In genomic region chr3:32551087-32551486, GRCh38 we compare ENCODE assay signal across 19 cellular contexts. TPM values are rescaled to one million over a fixed set of nuclear protein-coding genes. Genes with fewer than 3 reads are reported as not detected.
DNase-seq lines count a peak whose midpoint lies in the region; ATAC-seq and TF ChIP-seq lines count a peak whose summit lies in the region.
"Had no signal": no experiment of that assay in that cellular context is flagged by ENCODE, and none has a peak within 500 bp of the region (broad histone marks: within the 10 kb centered on the region; RNA-seq: fewer than 3 reads in every experiment).

No MANE protein-coding gene starts in this region.

- H3K9me3 ChIP-seq in DOHH2 (ENCODE audit: control insufficient read depth, insufficient read depth, low read length) (no peaks in the 10 kb centered on the region), HEK293 (ENCODE audit: control insufficient read depth, insufficient read depth, low read depth, low read length) (no peaks in the 10 kb centered on the region), osteoblast (ENCODE audit: low read depth, low read length) (no peaks in the 10 kb centered on the region)
- H3K9me3 ChIP-seq: heart left ventricle had no signal

- H3K4me2 ChIP-seq in DOHH2 (ENCODE audit: low read length) (peak overlapping the region; percentile 43), osteoblast (ENCODE audit: insufficient read depth, low read length) (no peak overlapping the region)
- H3K4me2 ChIP-seq: smooth muscle cell had no signal

- H3K36me3 ChIP-seq in DOHH2 (ENCODE audit: control insufficient read depth, low read length), result peaks cover 5% of the 10 kb centered on the region; the same call in 1 of the 2 replicates
- H3K36me3 ChIP-seq in HEK293 (ENCODE audit: control insufficient read depth in 2 of 2, insufficient read depth in 1 of 2, low read length in 2 of 2), result no peaks in the 10 kb centered on the region
- H3K36me3 ChIP-seq in osteoblast (ENCODE audit: insufficient read depth, low read length), result no peaks in the 10 kb centered on the region
- H3K36me3 ChIP-seq: heart left ventricle, WERI-Rb-1 had no signal

- no peaks in the 10 kb centered on the region for H3K9me2 ChIP-seq in DOHH2 (replicated peaks; ENCODE audit: control insufficient read depth, low read length)

- no peaks in the 10 kb centered on the region for H3K27me3 Mint-ChIP-seq in WTC11 (ENCODE audit: low read depth)
- H3K27me3 Mint-ChIP-seq in naive thymus-derived CD8-positive, alpha-beta T cell, result no peaks in the 10 kb centered on the region
- H3K27me3 Mint-ChIP-seq: CD4-positive, alpha-beta T cell had no signal

- no peaks in the 10 kb centered on the region for H3K27me3 ChIP-seq in DOHH2 (ENCODE audit: control insufficient read depth, low read length)
- H3K27me3 ChIP-seq in osteoblast (ENCODE audit: insufficient read depth, low read length), result no peaks in the 10 kb centered on the region
- H3K27me3 ChIP-seq: heart left ventricle had no signal

- H3K27ac ChIP-seq in DOHH2 (ENCODE audit: low read depth, low read length), result no peak overlapping the region
- H3K27ac ChIP-seq in HEK293 (ENCODE audit: extremely low read depth, low read depth, low read length), result no peak overlapping the region
- H3K27ac ChIP-seq in osteoblast (ENCODE audit: low read depth, low read length), result no peak overlapping the region
- H3K27ac ChIP-seq: WERI-Rb-1 had no signal

- peaks cover 95% of the 10 kb centered on the region for H3K79me2 ChIP-seq in DOHH2 (ENCODE audit: control insufficient read depth, low read length)
- peaks cover 89% of the 10 kb centered on the region for H3K79me2 ChIP-seq in osteoblast (ENCODE audit: insufficient read depth, low read length)

- intact Hi-C loops in left colon (cut with DNase I, micrococcal nuclease), result no loop called here

- no peak overlapping the region for H3K4me3 Mint-ChIP-seq in WTC11
- no peak overlapping the region for H3K4me3 Mint-ChIP-seq in naive thymus-derived CD8-positive, alpha-beta T cell
- H3K4me3 Mint-ChIP-seq: CD4-positive, alpha-beta T cell had no signal

- no peak overlapping the region for H3K4me3 ChIP-seq in DOHH2 (ENCODE audit: low read length)
- no peak overlapping the region for H3K4me3 ChIP-seq in HEK293 (ENCODE audit: low read depth, low read length)
- no peak overlapping the region for H3K4me3 ChIP-seq in osteoblast (ENCODE audit: insufficient read depth, low read length)
- H3K4me3 ChIP-seq: heart left ventricle, smooth muscle cell had no signal

- ATAC-seq in WTC11, result no peak
- ATAC-seq in naive thymus-derived CD8-positive, alpha-beta T cell, result no peak
- ATAC-seq in left colon, result no peak
- ATAC-seq in GM18498 (IDR thresholded peaks at IDR 0.05; ENCODE audit: unreplicated experiment), result no peak
- ATAC-seq in HG03442 (IDR thresholded peaks at IDR 0.05; ENCODE audit: unreplicated experiment), result no peak
- ATAC-seq: heart left ventricle, Panc1 had no signal

- peaks cover 20% of the 10 kb centered on the region for H3K4me1 ChIP-seq in DOHH2 (ENCODE audit: control insufficient read depth, low read length)
- H3K4me1 ChIP-seq in HEK293 (ENCODE audit: control insufficient read depth, insufficient read depth, low read length), result no peaks in the 10 kb centered on the region
- H3K4me1 ChIP-seq in osteoblast (ENCODE audit: insufficient read depth, low read length), result no peaks in the 10 kb centered on the region

- DNase-seq in WTC11 (ENCODE audit: low spot score) (no peak), left colon (no peak), osteoblast (ENCODE audit: insufficient read length, low spot score, missing footprints) (no peak)
- no peak for DNase-seq in naive thymus-derived CD8-positive, alpha-beta T cell
- DNase-seq: CD4-positive, alpha-beta T cell; erythroblast; heart left ventricle; NCI-H1694 treated with DMSO at 0.1 percent for 48 hours; NCI-H524; stimulated activated naive CD4-positive, alpha-beta T cell treated with Interleukin-2 at 50 U/mL for 16 hours; SW 1271; trophoblast cell; WERI-Rb-1 had no signal

- H2AFZ ChIP-seq in osteoblast (ENCODE audit: low read length), result no peak overlapping the region

- H3K27ac Mint-ChIP-seq in WTC11, result peak overlapping the region; percentile 0; the same call in 1 of the 2 replicates
- peak overlapping the region in 8 of 10 donors; percentile 0 to 66 (median 10) for H3K27ac Mint-ChIP-seq in naive thymus-derived CD8-positive, alpha-beta T cell
- H3K27ac Mint-ChIP-seq: CD4-positive, alpha-beta T cell had no signal

- TF ChIP-seq CTCF in DOHH2 (IDR thresholded peaks at IDR 0.05; ENCODE audit: low read depth, low read length, poor library complexity, severe bottlenecking) (no peak), HEK293 (tag by site-specific recombination; IDR thresholded peaks at IDR 0.05) (no peak), WTC11 (IDR thresholded peaks at IDR 0.05) (no peak), osteoblast (IDR thresholded peaks at IDR 0.05; ENCODE audit: extremely low read depth, low read depth, low read length) (no peak)

- H3K9me3 Mint-ChIP-seq in WTC11, result no peaks in the 10 kb centered on the region
- H3K9me3 Mint-ChIP-seq in naive thymus-derived CD8-positive, alpha-beta T cell, result no peaks in the 10 kb centered on the region
- H3K9me3 Mint-ChIP-seq: CD4-positive, alpha-beta T cell had no signal

- H3K36me3 Mint-ChIP-seq in WTC11, result no peaks in the 10 kb centered on the region
- H3K36me3 Mint-ChIP-seq in naive thymus-derived CD8-positive, alpha-beta T cell, result peaks cover 0 to 5% (median 4%) of the 10 kb centered on the region in 3 donors

- CTCF ChIA-PET in HEK293 (lab: Yijun Ruan, JAX) (interaction anchor here (0.7 kb wide), 2 partner anchors 329 to 343 kb away, joined by 3 read pairs; no protein-coding TSS in a partner anchor), WTC11 (lab: Charles Lee) (no interaction called here)

- H3K4me1 Mint-ChIP-seq in WTC11, result peaks cover 22% of the 10 kb centered on the region
- peaks cover 27 to 58% (median 46%) of the 10 kb centered on the region in 4 donors for H3K4me1 Mint-ChIP-seq in naive thymus-derived CD8-positive, alpha-beta T cell

- H4K20me1 ChIP-seq in DOHH2 (ENCODE audit: control insufficient read depth, insufficient read depth, low read depth, low read length) (peaks cover 36% of the 10 kb centered on the region), osteoblast (ENCODE audit: insufficient read depth, low read length) (peaks cover 34% of the 10 kb centered on the region)

- peaks cover 6% of the 10 kb centered on the region for H3F3A ChIP-seq in DOHH2 (ENCODE audit: control insufficient read depth, insufficient read depth)

- POLR2A ChIA-PET in HEK293 (lab: Yijun Ruan, JAX) (no interaction called here), WTC11 (lab: Charles Lee) (no interaction called here)
- POLR2A ChIA-PET in naive thymus-derived CD8-positive, alpha-beta T cell (lab: Charles Lee), result no interaction called here

TF ChIP-seq in HEK293, 187 proteins besides CTCF, POLR2A, EP300 and RAD21:
- TF ChIP-seq BCL6B (tag by site-specific recombination; IDR thresholded peaks at IDR 0.05) (0 out of 2 replicates have a peak, but pooled peaks have one; percentile 9), SP3 (tag by site-specific recombination; IDR thresholded peaks at IDR 0.05) (no peak), YY1 (tag by site-specific recombination; IDR thresholded peaks at IDR 0.05) (no peak)

TF ChIP-seq in WTC11, 78 proteins besides CTCF, POLR2A, EP300 and RAD21 (continues in another document):
- TF ChIP-seq PREB (CRISPR knock-in tag; IDR thresholded peaks at IDR 0.05; ENCODE audit: borderline replicate concordance) (no peak), SP1 (CRISPR knock-in tag; conservative IDR thresholded peaks at IDR 0.05) (no peak)

RNA-seq across cellular contexts. Expression of gene DYNC1LI1, which starts 19.6 kb away (rescaled TPM):
- total RNA-seq in WTC11 (2021) (38.9 to 43.6 TPM (median 42.8 TPM) in 3 replicates), left colon (10 to 100 TPM; 18.5 to 19.5 TPM), osteoblast (34.4 and 38.0 TPM in 2 replicates)
- total RNA-seq in naive thymus-derived CD8-positive, alpha-beta T cell, result 10 to 100 TPM; 32.4 to 34.0 TPM
- polyA plus RNA-seq in naive thymus-derived CD8-positive, alpha-beta T cell, result 10 to 100 TPM; 14.7 to 22.7 (median 19.3) TPM

RNA-seq across cellular contexts. Expression of gene CMTM6, which starts 48.4 kb away (rescaled TPM):
- 36.0 to 42.3 TPM (median 39.3 TPM) in 3 replicates for total RNA-seq in WTC11 (2021)
- total RNA-seq in naive thymus-derived CD8-positive, alpha-beta T cell, result 10 to 100 TPM; 26.2 to 29.7 TPM
- 10 to 100 TPM; 36.2 to 61.4 (median 40.0) TPM for polyA plus RNA-seq in naive thymus-derived CD8-positive, alpha-beta T cell
- 10 to 100 TPM; 61.3 to 66.7 TPM for total RNA-seq in left colon
- 102 and 141 TPM in 2 replicates for total RNA-seq in osteoblast
